Comparison of ENCODE assay signal across 19 cellular contexts in the genomic region with DNA sequence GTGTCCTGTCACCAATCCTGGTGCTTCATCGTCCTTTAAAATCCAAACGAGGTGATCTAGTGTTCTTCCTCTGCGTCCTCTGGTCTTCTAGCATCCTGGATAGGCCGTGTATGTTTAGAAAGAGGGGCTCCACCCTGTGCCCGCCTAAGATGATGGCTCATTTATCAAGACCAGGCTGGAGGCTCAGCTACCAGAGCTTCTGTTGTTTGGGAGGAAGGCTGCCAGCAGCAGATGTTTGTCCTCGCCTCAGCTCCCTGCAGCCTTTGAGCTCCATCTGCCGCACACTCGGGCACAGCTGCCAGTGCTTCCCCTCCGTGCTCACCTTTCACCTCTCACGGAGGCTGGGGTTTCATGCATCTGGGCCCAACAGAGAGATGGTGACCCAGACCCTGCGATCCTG.
A peak's percentile ranks its signal among the peaks of the same experiment; 100 is the strongest.
DNase-seq lines count a peak whose midpoint lies in the region; ATAC-seq, FAIRE-seq and TF ChIP-seq lines count a peak whose summit lies in the region.
"Had no signal": no experiment of that assay in that cellular context is flagged by ENCODE, and none has a peak within 500 bp of the region (broad histone marks: within the 10 kb centered on the region; RNA-seq: fewer than 3 reads in every experiment).

No MANE protein-coding gene starts in this region.

- H3K27ac ChIP-seq in dorsolateral prefrontal cortex = peak overlapping the region in 24 of 59 donors; percentile 6 to 74 (median 40)
- H3K27ac ChIP-seq: 22Rv1, C4-2B had no signal

- TF ChIP-seq CTCF in dorsolateral prefrontal cortex (IDR thresholded peaks at IDR 0.05 in 54 of 56, conservative IDR thresholded peaks at IDR 0.05 in 2 of 56; ENCODE audit: low read depth in 1 of 56, partially characterized antibody in 56 of 56) = peak in 1 of 56 donors; percentile 18

- H3K4me3 ChIP-seq in dorsolateral prefrontal cortex = no peak overlapping the region

- no peak for FAIRE-seq in frontal cortex (lab: Jason Lieb, UNC)
- FAIRE-seq: RCC 7860 had no signal

- intact Hi-C loops in dorsolateral prefrontal cortex (cut with DNase I) = no loop called here

- no peak for ATAC-seq in HG03342 (IDR thresholded peaks at IDR 0.05; ENCODE audit: unreplicated experiment)

- DNase-seq in DMS 273 (lab: John Stamatoyannopoulos, UW; ENCODE audit: unreplicated experiment) = peak; percentile 31
- DNase-seq in DMS 273 treated with DMSO at 0.1 percent for 48 hours (lab: John Stamatoyannopoulos, UW) = no peak
- DNase-seq in NCI-H2171 (lab: John Stamatoyannopoulos, UW) = peak; percentile 5
- peak in 8 of 10 donors; percentile 28 to 72 (median 69) for DNase-seq in dorsolateral prefrontal cortex
- peak; percentile 79 for DNase-seq in pons (ENCODE audit: low spot score)
- DNase-seq in OCI-M1 (lab: John Stamatoyannopoulos, UW) = no peak
- no peak for DNase-seq in frontal cortex (ENCODE audit: low spot score in 2 of 2)
- DNase-seq: AML-193; Calu3; CD8-positive, alpha-beta memory T cell; Karpas-422; MV-4-11; NCI-H187; NCI-H345; NCI-H526 had no signal

- H3K27me3 ChIP-seq in dorsolateral prefrontal cortex = peaks cover 0 to 5% (median 0%) of the 10 kb centered on the region in 45 donors

Comparison
In these comparisons a context has a peak if more than half of its experiments do, and no peak if none do; other contexts are left out.
1. DNase-seq: peak in DMS 273 (single experiment), NCI-H2171 (single experiment), dorsolateral prefrontal cortex (8 of 10) and pons (single experiment); none in DMS 273 treated with DMSO at 0.1 percent for 48 hours (single experiment), OCI-M1 (single experiment) and frontal cortex (0 of 2).